In the genomic region with DNA sequence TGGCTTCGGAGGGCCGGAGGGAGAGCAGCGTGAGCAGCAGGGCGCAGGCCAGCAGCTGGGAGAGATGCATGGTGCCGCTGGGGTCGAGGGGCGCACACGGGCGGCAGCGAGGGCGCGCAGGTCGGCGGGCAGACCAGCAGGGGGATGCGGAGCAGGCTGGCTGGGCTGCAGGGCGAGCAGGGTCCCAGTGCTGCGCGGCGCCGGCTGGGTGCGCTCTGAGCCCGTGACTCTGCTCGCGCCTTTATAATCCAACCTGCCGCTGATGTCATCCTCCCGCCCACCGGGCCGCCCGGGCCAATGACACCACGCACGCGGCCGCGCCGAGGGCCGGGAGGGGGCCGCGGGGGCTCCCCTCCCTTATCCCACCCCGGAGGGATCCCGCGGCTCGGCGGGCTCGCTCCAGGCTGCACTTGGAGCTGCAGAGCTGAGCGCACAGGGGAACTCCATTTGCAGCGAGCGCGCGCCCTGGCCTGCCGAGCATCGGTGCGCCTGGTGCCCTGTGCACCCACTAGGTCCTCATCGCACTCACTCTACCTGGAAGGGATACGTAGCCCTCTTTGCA, we compare ENCODE assay signal across 8 cellular contexts.
A peak's percentile ranks its signal among the peaks of the same experiment; 100 is the strongest.
DNase-seq lines count a peak whose midpoint lies in the region; ATAC-seq lines count a peak whose summit lies in the region.

A gene with protein sequence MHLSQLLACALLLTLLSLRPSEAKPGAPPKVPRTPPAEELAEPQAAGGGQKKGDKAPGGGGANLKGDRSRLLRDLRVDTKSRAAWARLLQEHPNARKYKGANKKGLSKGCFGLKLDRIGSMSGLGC (minus strand): TSS at position 217 of the 562 bp plus-strand sequence. CDS start 147 bp downstream, at position 70.

- ATAC-seq in HG02610 (IDR thresholded peaks at IDR 0.05; ENCODE audit: unreplicated experiment): peak; percentile 61
- no peak for ATAC-seq in HG03565 (IDR thresholded peaks at IDR 0.05; ENCODE audit: unreplicated experiment)

- peak; percentile 18 for DNase-seq in DMS53 treated with DMSO at 0.1 percent for 48 hours (lab: John Stamatoyannopoulos, UW; ENCODE audit: unreplicated experiment)
- peak; percentile 80 for DNase-seq in NCI-H2171 treated with DMSO at 0.1 percent for 48 hours (lab: John Stamatoyannopoulos, UW)
- peak; percentile 50 to 55 for DNase-seq in activated CD4-positive, alpha-beta T cell treated with anti-CD3 and anti-CD28 coated beads for 4 hours
- DNase-seq in ecto neural progenitor cell (ENCODE audit: low spot score): peak; percentile 85
- DNase-seq in medulla oblongata (ENCODE audit: extremely low spot score): peak; percentile 64
- DNase-seq in stimulated activated CD8-positive, alpha-beta memory T cell treated with anti-CD3 and anti-CD28 coated beads, Interleukin-15, amount 100 ng/mL, for 4 hours (ENCODE audit: low read depth in 2 of 2): peak; percentile 26 to 44

Comparison
In these comparisons a context has a peak if more than half of its experiments do, and no peak if none do; other contexts are left out.
1. DNase-seq: peak in every context shown above with its lines; median percentile 85 in ecto neural progenitor cell; 80 in NCI-H2171 treated with DMSO at 0.1 percent for 48 hours; 64 in medulla oblongata; 52 in activated CD4-positive, alpha-beta T cell treated with anti-CD3 and anti-CD28 coated beads for 4 hours; 35 in stimulated activated CD8-positive, alpha-beta memory T cell treated with anti-CD3 and anti-CD28 coated beads, Interleukin-15, amount 100 ng/mL, for 4 hours; 18 in DMS53 treated with DMSO at 0.1 percent for 48 hours.